11 cellular contexts compared by ENCODE assay signal in the genomic region with DNA sequence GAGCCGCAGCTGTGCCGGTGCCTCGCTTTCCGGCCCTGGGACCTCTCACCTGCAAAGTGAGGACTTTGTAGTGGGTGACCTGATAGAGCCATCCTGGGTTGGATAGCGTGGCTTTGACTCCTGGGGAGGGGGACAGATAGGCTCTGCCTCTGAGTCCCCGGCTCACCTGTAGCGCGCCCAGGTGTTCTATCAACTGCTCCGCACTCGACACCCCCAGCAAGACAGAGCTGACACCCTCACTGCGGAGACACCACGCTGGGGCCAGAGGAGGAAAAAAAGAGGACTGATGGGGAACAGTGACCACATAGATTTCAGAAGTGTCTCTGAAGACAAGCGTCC. TPM values are rescaled to one million over a fixed set of nuclear protein-coding genes. Genes with fewer than 3 reads are reported as not detected.
DNase-seq lines count a peak whose midpoint lies in the region; ATAC-seq and TF ChIP-seq lines count a peak whose summit lies in the region.
"Had no signal": no experiment of that assay in that cellular context is flagged by ENCODE, and none has a peak within 500 bp of the region (broad histone marks: within the 10 kb centered on the region; RNA-seq: fewer than 3 reads in every experiment).

No MANE protein-coding gene starts in this region.

- H3K27me3 Mint-ChIP-seq in activated CD8-positive, alpha-beta T cell treated with anti-CD3 and anti-CD28 coated beads, Interleukin-2, amount 10 ng/mL, durations not matched to agents 7 days and 5 days (ENCODE audit: low read depth), result no peaks in the 10 kb centered on the region

- POLR2A ChIA-PET in activated CD8-positive, alpha-beta T cell treated with anti-CD3 and anti-CD28 coated beads, Interleukin-2, amount 10 ng/mL, durations not matched to agents 7 days and 5 days (lab: Charles Lee), result interaction anchor here (1.2 to 3.1 kb wide), 2 partner anchors 9 to 17 kb away, joined by 4 to 23 read pairs; a partner anchor contains a TSS
- POLR2A ChIA-PET in A673 (lab: Charles Lee; ENCODE audit: low non-redundant PET), result interaction anchor here (0.6 kb wide), 1 partner anchor 9 kb away, joined by 3 read pairs; a partner anchor contains a TSS

- peak overlapping the region; percentile 74 for H3K27ac Mint-ChIP-seq in activated CD8-positive, alpha-beta T cell treated with anti-CD3 and anti-CD28 coated beads, Interleukin-2, amount 10 ng/mL, durations not matched to agents 7 days and 5 days

- peaks cover 4% of the 10 kb centered on the region for H3K36me3 Mint-ChIP-seq in activated CD8-positive, alpha-beta T cell treated with anti-CD3 and anti-CD28 coated beads, Interleukin-2, amount 10 ng/mL, durations not matched to agents 7 days and 5 days (ENCODE audit: low read depth)

- peak overlapping the region; percentile 53 to 65 for H3K27ac ChIP-seq in right atrium auricular region
- no peak overlapping the region for H3K27ac ChIP-seq in A673 (ENCODE audit: low read depth, low read length, poor library complexity, severe bottlenecking)
- H3K27ac ChIP-seq: epithelial cell of prostate had no signal

- H3K9me3 ChIP-seq in right atrium auricular region, result no peaks in the 10 kb centered on the region
- no peaks in the 10 kb centered on the region for H3K9me3 ChIP-seq in A673 (ENCODE audit: low read depth, low read length, poor library complexity, severe bottlenecking)
- H3K9me3 ChIP-seq: SK-N-SH had no signal

- peaks cover 25% of the 10 kb centered on the region for H3K4me1 Mint-ChIP-seq in activated CD8-positive, alpha-beta T cell treated with anti-CD3 and anti-CD28 coated beads, Interleukin-2, amount 10 ng/mL, durations not matched to agents 7 days and 5 days (ENCODE audit: low read depth)

- no peaks in the 10 kb centered on the region for H3K27me3 ChIP-seq in right atrium auricular region
- H3K27me3 ChIP-seq in A673 (replicated peaks; ENCODE audit: insufficient read depth, low read depth, low read length, poor library complexity), result no peaks in the 10 kb centered on the region

- H3K4me1 ChIP-seq in right atrium auricular region (peaks cover 0 to 10% of the 10 kb centered on the region in 2 donors), A673 (ENCODE audit: insufficient read depth, low read length, poor library complexity, severe bottlenecking) (no peaks in the 10 kb centered on the region)

- H3K36me3 ChIP-seq in right atrium auricular region (no peaks in the 10 kb centered on the region), A673 (ENCODE audit: insufficient read depth, low read length, poor library complexity, severe bottlenecking) (no peaks in the 10 kb centered on the region)

- DNase-seq in GM12865 (ENCODE audit: low read depth), result no peak
- no peak for DNase-seq in activated CD8-positive, alpha-beta T cell treated with anti-CD3 and anti-CD28 coated beads, Interleukin-2, amount 10 ng/mL, durations not matched to agents 7 days and 5 days
- DNase-seq in right atrium auricular region (ENCODE audit: low spot score), result no peak
- DNase-seq in skeletal muscle cell (ENCODE audit: low read depth), result no peak
- no peak for DNase-seq in A673 (ENCODE audit: low spot score)
- no peak for DNase-seq in GM19240 (ENCODE audit: insufficient read length, low spot score)
- DNase-seq in epidermal melanocyte (ENCODE audit: insufficient read length, low spot score), result no peak
- DNase-seq: SK-N-SH had no signal

- H3K9me3 Mint-ChIP-seq in activated CD8-positive, alpha-beta T cell treated with anti-CD3 and anti-CD28 coated beads, Interleukin-2, amount 10 ng/mL, durations not matched to agents 7 days and 5 days (ENCODE audit: insufficient read depth), result no peaks in the 10 kb centered on the region

- CTCF ChIA-PET in activated CD8-positive, alpha-beta T cell treated with anti-CD3 and anti-CD28 coated beads, Interleukin-2, amount 10 ng/mL, durations not matched to agents 7 days and 5 days (lab: Charles Lee), result interaction anchor here (1.2 to 2.5 kb wide), 5 partner anchors 10 to 67 kb away, joined by 4 to 16 read pairs (median 7); no protein-coding TSS in a partner anchor
- CTCF ChIA-PET in A673 (lab: Charles Lee), result no interaction called here

- H3K4me3 ChIP-seq in GM12865 (ENCODE audit: low read depth, low read length) (peak overlapping the region; percentile 24), right atrium auricular region (peak overlapping the region; percentile 26 to 56), skeletal muscle cell (ENCODE audit: low read depth, low read length) (peak overlapping the region; percentile 44), A673 (ENCODE audit: low read depth, low read length, poor library complexity, severe bottlenecking) (no peak overlapping the region)
- H3K4me3 ChIP-seq: K562 had no signal

- intact Hi-C loops in A673 (cut with micrococcal nuclease; ENCODE audit: unreplicated experiment), result no loop called here

- no TSS peak for BruUV-seq in A673 (replicated peaks; lab: Mats Ljungman, UMichigan)

- no peak for TF ChIP-seq CTCF in GM12865 (IDR thresholded peaks at IDR 0.05; ENCODE audit: insufficient read depth, low read depth, low read length, missing control alignments)
- TF ChIP-seq CTCF in right atrium auricular region (IDR thresholded peaks at IDR 0.05), result no peak
- TF ChIP-seq CTCF in A673 (conservative IDR thresholded peaks at IDR 0.05; ENCODE audit: low read depth, low read length), result no peak

- H3K4me3 Mint-ChIP-seq in activated CD8-positive, alpha-beta T cell treated with anti-CD3 and anti-CD28 coated beads, Interleukin-2, amount 10 ng/mL, durations not matched to agents 7 days and 5 days, result peak overlapping the region; percentile 54

- ATAC-seq in activated CD8-positive, alpha-beta T cell treated with anti-CD3 and anti-CD28 coated beads, Interleukin-2, amount 10 ng/mL, durations not matched to agents 7 days and 5 days, result no peak
- no peak for ATAC-seq in HG03442 (IDR thresholded peaks at IDR 0.05; ENCODE audit: unreplicated experiment)
- ATAC-seq: K562 had no signal

RNA-seq across cellular contexts. Expression of a gene that starts 6.4 kb away (rescaled TPM):
- total RNA-seq in activated CD8-positive, alpha-beta T cell treated with anti-CD3 and anti-CD28 coated beads, Interleukin-2, amount 10 ng/mL, durations not matched to agents 7 days and 5 days, result 10 to 100 TPM in 1 of 2 experiments, 1 to 10 TPM in 1; 8.8 to 10.3 TPM
- under 1 TPM in 1 of 2 donors, not detected in 1; 0.39 TPM for total RNA-seq in right atrium auricular region
- 24.8 and 32.4 TPM in 2 replicates for total RNA-seq in A673 (2021)

RNA-seq across cellular contexts. Expression of a gene that starts 7.2 kb away (rescaled TPM):
- total RNA-seq in activated CD8-positive, alpha-beta T cell treated with anti-CD3 and anti-CD28 coated beads, Interleukin-2, amount 10 ng/mL, durations not matched to agents 7 days and 5 days, result 1 to 10 TPM; 4.2 TPM
- total RNA-seq in right atrium auricular region (1 to 10 TPM; 1.6 to 5.8 TPM), A673 (2021) (0.83 and 1.1 TPM in 2 replicates)

RNA-seq across cellular contexts. Expression of a gene that starts 8.5 kb away (rescaled TPM):
- 100 to 1,000 TPM; 248 to 278 TPM for total RNA-seq in activated CD8-positive, alpha-beta T cell treated with anti-CD3 and anti-CD28 coated beads, Interleukin-2, amount 10 ng/mL, durations not matched to agents 7 days and 5 days
- 10 to 100 TPM; 52.4 to 68.2 TPM for total RNA-seq in right atrium auricular region
- 111 and 140 TPM in 2 replicates for total RNA-seq in A673 (2021)

RNA-seq across cellular contexts. Expression of a gene that starts 8.7 kb away (rescaled TPM):
- 10 to 100 TPM; 66.7 to 76.5 TPM for total RNA-seq in activated CD8-positive, alpha-beta T cell treated with anti-CD3 and anti-CD28 coated beads, Interleukin-2, amount 10 ng/mL, durations not matched to agents 7 days and 5 days
- total RNA-seq in right atrium auricular region, result 1 to 10 TPM; 4.6 to 8.3 TPM
- 72.3 and 79.9 TPM in 2 replicates for total RNA-seq in A673 (2021)

RNA-seq across cellular contexts. Expression of a gene that starts 34.7 kb away (rescaled TPM):
- total RNA-seq in activated CD8-positive, alpha-beta T cell treated with anti-CD3 and anti-CD28 coated beads, Interleukin-2, amount 10 ng/mL, durations not matched to agents 7 days and 5 days, result 100 to 1,000 TPM; 125 to 129 TPM
- total RNA-seq in right atrium auricular region (10 to 100 TPM; 17.6 to 44.7 TPM), A673 (2021) (249 and 264 TPM in 2 replicates)

Comparison
In these comparisons a context has a peak if more than half of its experiments do, and no peak if none do; other contexts are left out.
1. RNA of a gene that starts 6.4 kb away (total RNA-seq): 24.8 to 32.4 TPM in A673 and 8.8 to 10.3 TPM in activated CD8-positive, alpha-beta T cell treated with anti-CD3 and anti-CD28 coated beads, Interleukin-2, amount 10 ng/mL, durations not matched to agents 7 days and 5 days; 0.39 TPM in right atrium auricular region; every median in the first group is over 4 times any median in the second.